9 cellular contexts compared by ENCODE assay signal in the genomic region with DNA sequence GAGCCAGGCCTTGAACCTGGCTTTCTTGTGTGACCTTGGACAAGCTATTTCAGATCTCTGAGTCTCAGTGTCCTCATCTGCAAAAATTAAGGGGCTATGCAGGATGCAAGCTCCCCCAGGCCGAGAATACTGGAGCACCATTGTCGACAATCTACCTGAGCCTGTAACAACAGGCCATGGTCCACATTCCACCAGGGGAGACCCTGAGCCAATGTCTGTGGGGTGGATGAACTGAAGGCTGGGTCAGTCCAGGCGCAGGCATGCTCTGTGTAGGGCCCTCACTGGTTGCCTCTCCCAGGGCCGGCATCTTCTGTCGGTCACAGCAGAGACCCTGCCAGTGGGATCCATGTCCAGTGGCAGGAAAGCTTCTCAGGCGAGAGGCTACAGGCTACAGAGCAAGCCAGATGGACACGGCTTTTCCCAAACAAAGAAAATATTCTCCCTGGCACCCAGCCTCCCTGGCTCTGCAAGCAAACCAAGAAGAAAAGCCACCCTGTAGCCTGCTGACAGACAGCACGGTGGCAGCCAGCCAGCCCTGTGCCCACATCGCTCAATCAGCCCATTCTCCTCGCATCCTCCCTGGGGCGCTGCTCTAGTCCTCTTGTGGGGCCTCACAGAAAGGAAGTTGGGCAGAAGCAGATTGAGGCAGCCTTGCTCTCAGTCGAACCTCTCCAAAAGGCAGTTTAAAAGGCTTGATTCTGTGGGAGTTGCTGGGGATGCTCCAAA. TPM values are rescaled to one million over a fixed set of nuclear protein-coding genes. Genes with fewer than 3 reads are reported as not detected.
DNase-seq lines count a peak whose midpoint lies in the region; ATAC-seq and TF ChIP-seq lines count a peak whose summit lies in the region.
"Had no signal": no experiment of that assay in that cellular context is flagged by ENCODE, and none has a peak within 500 bp of the region (broad histone marks: within the 10 kb centered on the region; RNA-seq: fewer than 3 reads in every experiment).

No MANE protein-coding gene starts in this region.

- no peaks in the 10 kb centered on the region for H4K20me1 ChIP-seq in Karpas-422 (ENCODE audit: insufficient read depth, low read depth, low read length)

- H3K27me3 Mint-ChIP-seq in stimulated activated naive B cell treated with anti-CD40 and anti-IgM and Interleukin-4, amounts not matched to agents 10 μg/mL and 1 μg/mL and 100 μg/mL, for 72 hours, result peaks cover 6 to 11% of the 10 kb centered on the region in 2 donors
- H3K27me3 Mint-ChIP-seq in T-helper 17 cell, result peaks cover 26% of the 10 kb centered on the region

- H3K9ac ChIP-seq in Karpas-422 (ENCODE audit: low read length) (no peak overlapping the region), mesenchymal stem cell (ENCODE audit: low read length) (no peak overlapping the region)

- H3K4me1 Mint-ChIP-seq in stimulated activated naive B cell treated with anti-CD40 and anti-IgM and Interleukin-4, amounts not matched to agents 10 μg/mL and 1 μg/mL and 100 μg/mL, for 72 hours, result peaks cover 0 to 6% of the 10 kb centered on the region in 2 donors
- no peaks in the 10 kb centered on the region for H3K4me1 Mint-ChIP-seq in T-helper 17 cell
- H3K4me1 Mint-ChIP-seq: activated T-helper 17 cell treated with anti-CD3 and anti-CD28 coated beads, Interleukin-2, amount 50 U/mL, for 72 hours had no signal

- no peak overlapping the region for H3K18ac ChIP-seq in mesenchymal stem cell (ENCODE audit: low read depth in 1 of 2, low read length in 2 of 2)

- no peak overlapping the region for H3K4me2 ChIP-seq in Karpas-422 (ENCODE audit: low read depth, low read length, poor library complexity, severe bottlenecking)
- no peak overlapping the region for H3K4me2 ChIP-seq in mesenchymal stem cell (ENCODE audit: low read length, poor library complexity, severe bottlenecking)

- no peak overlapping the region for H3K27ac Mint-ChIP-seq in stimulated activated naive B cell treated with anti-CD40 and anti-IgM and Interleukin-4, amounts not matched to agents 10 μg/mL and 1 μg/mL and 100 μg/mL, for 72 hours
- H3K27ac Mint-ChIP-seq in T-helper 17 cell, result no peak overlapping the region
- H3K27ac Mint-ChIP-seq: activated T-helper 17 cell treated with anti-CD3 and anti-CD28 coated beads, Interleukin-2, amount 50 U/mL, for 72 hours had no signal

- H3K14ac ChIP-seq in mesenchymal stem cell (ENCODE audit: low read length in 2 of 2), result peak overlapping the region in 1 of 2 experiments; percentile 4

- ATAC-seq in RWPE2 (ENCODE audit: low read depth) (0 out of 3 replicates have a peak, but pooled peaks have one; percentile 10), T-helper 17 cell (no peak)
- ATAC-seq in stimulated activated naive B cell treated with anti-CD40 and anti-IgM and Interleukin-4, amounts not matched to agents 10 μg/mL and 1 μg/mL and 100 μg/mL, for 72 hours (replicated peaks), result peak; percentile 69 to 78
- ATAC-seq: activated T-helper 17 cell treated with anti-CD3 and anti-CD28 coated beads, Interleukin-2, amount 50 U/mL, for 72 hours had no signal

- peak; percentile 75 for DNase-seq in Karpas-422
- no peak for DNase-seq in RWPE2 (ENCODE audit: low spot score)
- peak; percentile 94 for DNase-seq in globus pallidus (ENCODE audit: low spot score)
- DNase-seq in stimulated activated naive B cell treated with anti-CD40 and anti-IgM and Interleukin-4, amounts not matched to agents 10 μg/mL and 1 μg/mL and 100 μg/mL, for 72 hours, result no peak
- no peak for DNase-seq in T-helper 17 cell
- DNase-seq in mesenchymal stem cell, result no peak
- no peak for DNase-seq in dedifferentiated amniotic fluid mesenchymal stem cell (ENCODE audit: extremely low spot score)
- DNase-seq: SHP77 treated with DMSO at 0.1 percent for 48 hours had no signal

- H3K27ac ChIP-seq in Karpas-422 (ENCODE audit: low read length) (no peak overlapping the region), RWPE2 (ENCODE audit: poor library complexity, severe bottlenecking) (no peak overlapping the region), mesenchymal stem cell (ENCODE audit: low read length, poor library complexity, severe bottlenecking) (no peak overlapping the region)

- no peaks in the 10 kb centered on the region for H3K27me3 ChIP-seq in Karpas-422 (ENCODE audit: low read length)
- H3K27me3 ChIP-seq in RWPE2 (ENCODE audit: insufficient read depth, poor library complexity, severe bottlenecking), result no peaks in the 10 kb centered on the region
- peaks cover 0 to 31% of the 10 kb centered on the region in 2 experiments for H3K27me3 ChIP-seq in mesenchymal stem cell (ENCODE audit: control insufficient read depth in 1 of 2, insufficient read depth in 1 of 2, low read length in 2 of 2)

- no peaks in the 10 kb centered on the region for H3K9me2 ChIP-seq in Karpas-422 (replicated peaks; ENCODE audit: insufficient read depth, low read length)

- H3K79me2 ChIP-seq in Karpas-422 (ENCODE audit: low read length), result no peaks in the 10 kb centered on the region

- TF ChIP-seq CTCF in RWPE2 (IDR thresholded peaks at IDR 0.05; ENCODE audit: poor library complexity, severe bottlenecking), result no peak

- H2BK12ac ChIP-seq in mesenchymal stem cell (ENCODE audit: low read length in 2 of 2), result no peak overlapping the region

- H4K8ac ChIP-seq in mesenchymal stem cell (ENCODE audit: low read length), result no peak overlapping the region

- WGBS in mesenchymal stem cell, result 91% methylated on average over 12 of the region's 12 CpGs

- H4K91ac ChIP-seq in mesenchymal stem cell (ENCODE audit: low read length), result no peak overlapping the region

- no peaks in the 10 kb centered on the region for H3K36me3 ChIP-seq in Karpas-422 (ENCODE audit: insufficient read depth, low read length)
- no peaks in the 10 kb centered on the region for H3K36me3 ChIP-seq in RWPE2 (ENCODE audit: low read depth)
- no peaks in the 10 kb centered on the region for H3K36me3 ChIP-seq in mesenchymal stem cell (ENCODE audit: control insufficient read depth in 1 of 2, insufficient read depth in 2 of 2, low read depth in 1 of 2, low read length in 2 of 2)

- H2BK5ac ChIP-seq in mesenchymal stem cell (ENCODE audit: low read depth, low read length, poor library complexity, severe bottlenecking), result no peak overlapping the region

- no peak overlapping the region for H3K23ac ChIP-seq in mesenchymal stem cell (ENCODE audit: low read length in 2 of 2)

- no peak overlapping the region for H3K4ac ChIP-seq in mesenchymal stem cell (ENCODE audit: low read depth in 1 of 2, low read length in 2 of 2)

- H3K9me3 ChIP-seq in Karpas-422 (ENCODE audit: low read length), result no peaks in the 10 kb centered on the region
- H3K9me3 ChIP-seq in RWPE2 (ENCODE audit: severe bottlenecking), result no peaks in the 10 kb centered on the region
- H3K9me3 ChIP-seq in T-helper 17 cell (ENCODE audit: control insufficient read depth, low read length, poor library complexity, severe bottlenecking), result no peaks in the 10 kb centered on the region
- H3K9me3 ChIP-seq in mesenchymal stem cell (ENCODE audit: control insufficient read depth, low read length), result no peaks in the 10 kb centered on the region

- H2BK120ac ChIP-seq in mesenchymal stem cell (ENCODE audit: low read depth, low read length), result no peak overlapping the region

- no peaks in the 10 kb centered on the region for H3K79me1 ChIP-seq in mesenchymal stem cell (replicated peaks; ENCODE audit: low read length, poor library complexity, severe bottlenecking)

- no peak overlapping the region for H2AFZ ChIP-seq in Karpas-422 (ENCODE audit: low read length)
- no peak overlapping the region for H2AFZ ChIP-seq in mesenchymal stem cell (ENCODE audit: low read depth, low read length)

- no peaks in the 10 kb centered on the region for H3K36me3 Mint-ChIP-seq in stimulated activated naive B cell treated with anti-CD40 and anti-IgM and Interleukin-4, amounts not matched to agents 10 μg/mL and 1 μg/mL and 100 μg/mL, for 72 hours
- no peaks in the 10 kb centered on the region for H3K36me3 Mint-ChIP-seq in T-helper 17 cell (ENCODE audit: low read depth)

- H3K4me3 ChIP-seq in Karpas-422 (ENCODE audit: low read length) (no peak overlapping the region), RWPE2 (ENCODE audit: severe bottlenecking) (no peak overlapping the region), mesenchymal stem cell (ENCODE audit: insufficient read depth in 1 of 2, low read depth in 1 of 2, low read length in 2 of 2) (no peak overlapping the region)

- H3K9me3 Mint-ChIP-seq in stimulated activated naive B cell treated with anti-CD40 and anti-IgM and Interleukin-4, amounts not matched to agents 10 μg/mL and 1 μg/mL and 100 μg/mL, for 72 hours, result no peaks in the 10 kb centered on the region
- H3K9me3 Mint-ChIP-seq: activated T-helper 17 cell treated with anti-CD3 and anti-CD28 coated beads, Interleukin-2, amount 50 U/mL, for 72 hours had no signal

- H2AK5ac ChIP-seq in mesenchymal stem cell (ENCODE audit: low read length, severe bottlenecking), result no peak overlapping the region

- no peak overlapping the region for H2BK15ac ChIP-seq in mesenchymal stem cell (ENCODE audit: low read depth, poor library complexity, severe bottlenecking)

- peak overlapping the region in 1 of 2 donors; percentile 25 for H3K4me3 Mint-ChIP-seq in stimulated activated naive B cell treated with anti-CD40 and anti-IgM and Interleukin-4, amounts not matched to agents 10 μg/mL and 1 μg/mL and 100 μg/mL, for 72 hours
- no peak overlapping the region for H3K4me3 Mint-ChIP-seq in T-helper 17 cell
- H3K4me3 Mint-ChIP-seq: activated T-helper 17 cell treated with anti-CD3 and anti-CD28 coated beads, Interleukin-2, amount 50 U/mL, for 72 hours had no signal

- peaks cover 17% of the 10 kb centered on the region for H3K4me1 ChIP-seq in Karpas-422 (ENCODE audit: low read length)
- H3K4me1 ChIP-seq in RWPE2 (ENCODE audit: insufficient read depth, poor library complexity, severe bottlenecking), result no peaks in the 10 kb centered on the region
- H3K4me1 ChIP-seq in mesenchymal stem cell (ENCODE audit: control insufficient read depth, insufficient read depth, low read depth, low read length), result no peaks in the 10 kb centered on the region

RNA-seq across cellular contexts. Expression of a gene that starts 48.7 kb away (rescaled TPM):
- 9.2 and 10.2 TPM in 2 replicates for total RNA-seq in Karpas-422 (2014; rRNA removed; shearing (Covaris generic); ENCODE audit: low replicate concordance)
- under 1 TPM; 0.30 to 0.31 TPM for total RNA-seq in T-helper 17 cell
- 25.4 TPM for polyA plus RNA-seq in mesenchymal stem cell (2013, experiment 1 of 2)
- polyA plus RNA-seq in mesenchymal stem cell (2013, experiment 2 of 2), result 27.1 TPM

Comparison
In these comparisons a context has a peak if more than half of its experiments do, and no peak if none do; other contexts are left out.
1. DNase-seq: peak in Karpas-422 (single experiment) and globus pallidus (single experiment); none in RWPE2 (single experiment), stimulated activated naive B cell treated with anti-CD40 and anti-IgM and Interleukin-4, amounts not matched to agents 10 μg/mL and 1 μg/mL and 100 μg/mL, for 72 hours (single experiment), T-helper 17 cell (0 of 3), mesenchymal stem cell (single experiment) and dedifferentiated amniotic fluid mesenchymal stem cell (single experiment).